In the genomic region with DNA sequence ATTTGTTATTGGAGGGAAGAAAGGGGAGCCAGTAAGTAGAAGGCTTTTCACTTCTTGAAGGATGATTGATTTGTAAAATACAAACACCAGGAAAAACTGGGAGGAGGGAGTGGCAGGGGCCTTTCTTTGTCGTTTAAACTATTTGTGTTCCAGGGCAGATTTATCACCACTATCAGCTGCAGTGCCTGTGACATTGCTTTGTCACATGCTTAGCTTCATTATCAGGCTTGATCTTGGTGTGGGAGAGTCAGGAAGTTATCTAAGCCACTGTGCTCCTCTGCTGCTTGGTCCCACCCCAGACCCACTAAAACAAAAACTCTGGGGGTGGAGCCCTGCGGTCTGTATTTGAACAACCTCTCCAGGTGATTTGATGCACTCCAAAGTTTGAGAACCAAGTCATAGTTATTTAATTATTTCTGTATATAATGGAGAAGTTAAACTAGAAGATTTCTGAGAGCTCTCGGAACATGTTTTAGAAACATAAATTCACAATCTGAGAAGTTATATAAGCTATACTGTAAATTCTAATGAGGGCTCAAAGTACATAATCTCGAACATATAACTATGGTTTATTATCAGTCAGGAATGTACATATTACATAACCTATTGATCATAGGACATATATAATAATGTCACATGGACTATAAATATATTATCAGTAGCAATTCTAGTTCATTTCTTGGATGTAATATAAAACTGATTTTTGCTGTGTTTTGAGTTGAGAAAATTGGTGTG, we compare ENCODE assay signal across 1 cellular context.
TF ChIP-seq lines count a peak whose summit lies in the region.

No MANE protein-coding gene starts in this region.

TF ChIP-seq in K562, 482 proteins besides CTCF, POLR2A, EP300 and RAD21 (continued from another document and continues in another):
- TF ChIP-seq, protein P1, sequence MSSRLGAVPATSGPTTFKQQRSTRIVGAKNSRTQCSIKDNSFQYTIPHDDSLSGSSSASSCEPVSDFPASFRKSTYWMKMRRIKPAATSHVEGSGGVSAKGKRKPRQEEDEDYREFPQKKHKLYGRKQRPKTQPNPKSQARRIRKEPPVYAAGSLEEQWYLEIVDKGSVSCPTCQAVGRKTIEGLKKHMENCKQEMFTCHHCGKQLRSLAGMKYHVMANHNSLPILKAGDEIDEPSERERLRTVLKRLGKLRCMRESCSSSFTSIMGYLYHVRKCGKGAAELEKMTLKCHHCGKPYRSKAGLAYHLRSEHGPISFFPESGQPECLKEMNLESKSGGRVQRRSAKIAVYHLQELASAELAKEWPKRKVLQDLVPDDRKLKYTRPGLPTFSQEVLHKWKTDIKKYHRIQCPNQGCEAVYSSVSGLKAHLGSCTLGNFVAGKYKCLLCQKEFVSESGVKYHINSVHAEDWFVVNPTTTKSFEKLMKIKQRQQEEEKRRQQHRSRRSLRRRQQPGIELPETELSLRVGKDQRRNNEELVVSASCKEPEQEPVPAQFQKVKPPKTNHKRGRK (tag; IDR thresholded peaks at IDR 0.05), result no peak
- TF ChIP-seq MED1 (CRISPR knock-in tag; IDR thresholded peaks at IDR 0.05; ENCODE audit: borderline replicate concordance), result no peak
- TF ChIP-seq, protein P2, sequence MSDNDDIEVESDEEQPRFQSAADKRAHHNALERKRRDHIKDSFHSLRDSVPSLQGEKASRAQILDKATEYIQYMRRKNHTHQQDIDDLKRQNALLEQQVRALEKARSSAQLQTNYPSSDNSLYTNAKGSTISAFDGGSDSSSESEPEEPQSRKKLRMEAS (CRISPR knock-in tag; IDR thresholded peaks at IDR 0.05), result no peak
- TF ChIP-seq PRMT5 (CRISPR knock-in tag; IDR thresholded peaks at IDR 0.05), result no peak
- peak; percentile 66; the same call in 1 of the 2 replicates for TF ChIP-seq TOE1 (IDR thresholded peaks at IDR 0.05; ENCODE audit: borderline replicate concordance)
- TF ChIP-seq TOE1 (CRISPR knock-in tag; IDR thresholded peaks at IDR 0.05; ENCODE audit: borderline replicate concordance, low read depth), result no peak
- no peak for TF ChIP-seq NFIC (IDR thresholded peaks at IDR 0.05)
- no peak for TF ChIP-seq CHD1 (IDR thresholded peaks at IDR 0.05; ENCODE audit: low read length)
- peak; percentile 62 for TF ChIP-seq FOXJ2 (tag; IDR thresholded peaks at IDR 0.05)
- no peak for TF ChIP-seq SMARCB1 (IDR thresholded peaks at IDR 0.05; ENCODE audit: insufficient read length, low read depth)
- no peak for TF ChIP-seq ZNF41 (CRISPR knock-in tag; conservative IDR thresholded peaks at IDR 0.05)
- TF ChIP-seq, protein P3, sequence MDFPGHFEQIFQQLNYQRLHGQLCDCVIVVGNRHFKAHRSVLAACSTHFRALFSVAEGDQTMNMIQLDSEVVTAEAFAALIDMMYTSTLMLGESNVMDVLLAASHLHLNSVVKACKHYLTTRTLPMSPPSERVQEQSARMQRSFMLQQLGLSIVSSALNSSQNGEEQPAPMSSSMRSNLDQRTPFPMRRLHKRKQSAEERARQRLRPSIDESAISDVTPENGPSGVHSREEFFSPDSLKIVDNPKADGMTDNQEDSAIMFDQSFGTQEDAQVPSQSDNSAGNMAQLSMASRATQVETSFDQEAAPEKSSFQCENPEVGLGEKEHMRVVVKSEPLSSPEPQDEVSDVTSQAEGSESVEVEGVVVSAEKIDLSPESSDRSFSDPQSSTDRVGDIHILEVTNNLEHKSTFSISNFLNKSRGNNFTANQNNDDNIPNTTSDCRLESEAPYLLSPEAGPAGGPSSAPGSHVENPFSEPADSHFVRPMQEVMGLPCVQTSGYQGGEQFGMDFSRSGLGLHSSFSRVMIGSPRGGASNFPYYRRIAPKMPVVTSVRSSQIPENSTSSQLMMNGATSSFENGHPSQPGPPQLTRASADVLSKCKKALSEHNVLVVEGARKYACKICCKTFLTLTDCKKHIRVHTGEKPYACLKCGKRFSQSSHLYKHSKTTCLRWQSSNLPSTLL (IDR thresholded peaks at IDR 0.05), result no peak
- peak; percentile 47; the same call in 1 of the 2 replicates for TF ChIP-seq ADNP (tag; IDR thresholded peaks at IDR 0.05)
- TF ChIP-seq HMGN3 (IDR thresholded peaks at IDR 0.05; ENCODE audit: borderline replicate concordance, extremely low read depth, insufficient read length, low read depth, low read length), result no peak
- TF ChIP-seq DPF2 (IDR thresholded peaks at IDR 0.05), result peak; percentile 88
- TF ChIP-seq NR4A1 (CRISPR knock-in tag; IDR thresholded peaks at IDR 0.05), result no peak
- no peak for TF ChIP-seq NR4A1 (tag; IDR thresholded peaks at IDR 0.05)
- no peak for TF ChIP-seq ZNF764 (CRISPR knock-in tag; IDR thresholded peaks at IDR 0.05; ENCODE audit: low read depth)
- TF ChIP-seq SMAD3 (CRISPR knock-in tag; conservative IDR thresholded peaks at IDR 0.05), result 0 out of 2 replicates have a peak, but pooled peaks have one; percentile 47
- TF ChIP-seq SIRT6 (IDR thresholded peaks at IDR 0.05; ENCODE audit: low read depth, low read length), result no peak
- TF ChIP-seq TGIF2 (CRISPR knock-in tag; IDR thresholded peaks at IDR 0.05), result no peak
- TF ChIP-seq DNMT1 (IDR thresholded peaks at IDR 0.05), result no peak
- TF ChIP-seq, protein P4, sequence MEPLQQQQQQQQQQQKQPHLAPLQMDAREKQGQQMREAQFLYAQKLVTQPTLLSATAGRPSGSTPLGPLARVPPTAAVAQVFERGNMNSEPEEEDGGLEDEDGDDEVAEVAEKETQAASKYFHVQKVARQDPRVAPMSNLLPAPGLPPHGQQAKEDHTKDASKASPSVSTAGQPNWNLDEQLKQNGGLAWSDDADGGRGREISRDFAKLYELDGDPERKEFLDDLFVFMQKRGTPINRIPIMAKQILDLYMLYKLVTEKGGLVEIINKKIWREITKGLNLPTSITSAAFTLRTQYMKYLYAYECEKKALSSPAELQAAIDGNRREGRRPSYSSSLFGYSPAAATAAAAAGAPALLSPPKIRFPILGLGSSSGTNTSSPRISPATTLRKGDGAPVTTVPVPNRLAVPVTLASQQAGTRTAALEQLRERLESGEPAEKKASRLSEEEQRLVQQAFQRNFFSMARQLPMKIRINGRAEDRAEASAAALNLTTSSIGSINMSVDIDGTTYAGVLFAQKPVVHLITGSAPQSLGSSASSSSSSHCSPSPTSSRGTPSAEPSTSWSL (CRISPR knock-in tag; IDR thresholded peaks at IDR 0.05; ENCODE audit: borderline replicate concordance), result no peak
- no peak for TF ChIP-seq ZFP30 (CRISPR knock-in tag; IDR thresholded peaks at IDR 0.05; ENCODE audit: borderline replicate concordance)
- no peak for TF ChIP-seq PTBP1 (IDR thresholded peaks at IDR 0.05; ENCODE audit: low read depth, low read length)
- TF ChIP-seq WHSC1 (IDR thresholded peaks at IDR 0.05; ENCODE audit: low read length), result no peak
- TF ChIP-seq, protein P5, sequence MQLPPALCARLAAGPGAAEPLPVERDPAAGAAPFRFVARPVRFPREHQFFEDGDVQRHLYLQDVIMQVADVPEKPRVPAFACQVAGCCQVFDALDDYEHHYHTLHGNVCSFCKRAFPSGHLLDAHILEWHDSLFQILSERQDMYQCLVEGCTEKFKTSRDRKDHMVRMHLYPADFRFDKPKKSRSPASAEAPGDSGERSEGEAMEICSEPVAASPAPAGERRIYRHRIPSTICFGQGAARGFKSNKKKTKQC (CRISPR knock-in tag; IDR thresholded peaks at IDR 0.05), result no peak
- TF ChIP-seq, protein P6, sequence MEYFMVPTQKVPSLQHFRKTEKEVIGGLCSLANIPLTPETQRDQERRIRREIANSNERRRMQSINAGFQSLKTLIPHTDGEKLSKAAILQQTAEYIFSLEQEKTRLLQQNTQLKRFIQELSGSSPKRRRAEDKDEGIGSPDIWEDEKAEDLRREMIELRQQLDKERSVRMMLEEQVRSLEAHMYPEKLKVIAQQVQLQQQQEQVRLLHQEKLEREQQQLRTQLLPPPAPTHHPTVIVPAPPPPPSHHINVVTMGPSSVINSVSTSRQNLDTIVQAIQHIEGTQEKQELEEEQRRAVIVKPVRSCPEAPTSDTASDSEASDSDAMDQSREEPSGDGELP (CRISPR knock-in tag; IDR thresholded peaks at IDR 0.05; ENCODE audit: borderline replicate concordance), result peak; percentile 68
- no peak for TF ChIP-seq ILF3 (IDR thresholded peaks at IDR 0.05; ENCODE audit: borderline replicate concordance)
- no peak for TF ChIP-seq TAF15 (IDR thresholded peaks at IDR 0.05; ENCODE audit: low read depth, low read length)
- TF ChIP-seq NCOR1 (IDR thresholded peaks at IDR 0.05), result peak; percentile 48
- TF ChIP-seq, protein P7, sequence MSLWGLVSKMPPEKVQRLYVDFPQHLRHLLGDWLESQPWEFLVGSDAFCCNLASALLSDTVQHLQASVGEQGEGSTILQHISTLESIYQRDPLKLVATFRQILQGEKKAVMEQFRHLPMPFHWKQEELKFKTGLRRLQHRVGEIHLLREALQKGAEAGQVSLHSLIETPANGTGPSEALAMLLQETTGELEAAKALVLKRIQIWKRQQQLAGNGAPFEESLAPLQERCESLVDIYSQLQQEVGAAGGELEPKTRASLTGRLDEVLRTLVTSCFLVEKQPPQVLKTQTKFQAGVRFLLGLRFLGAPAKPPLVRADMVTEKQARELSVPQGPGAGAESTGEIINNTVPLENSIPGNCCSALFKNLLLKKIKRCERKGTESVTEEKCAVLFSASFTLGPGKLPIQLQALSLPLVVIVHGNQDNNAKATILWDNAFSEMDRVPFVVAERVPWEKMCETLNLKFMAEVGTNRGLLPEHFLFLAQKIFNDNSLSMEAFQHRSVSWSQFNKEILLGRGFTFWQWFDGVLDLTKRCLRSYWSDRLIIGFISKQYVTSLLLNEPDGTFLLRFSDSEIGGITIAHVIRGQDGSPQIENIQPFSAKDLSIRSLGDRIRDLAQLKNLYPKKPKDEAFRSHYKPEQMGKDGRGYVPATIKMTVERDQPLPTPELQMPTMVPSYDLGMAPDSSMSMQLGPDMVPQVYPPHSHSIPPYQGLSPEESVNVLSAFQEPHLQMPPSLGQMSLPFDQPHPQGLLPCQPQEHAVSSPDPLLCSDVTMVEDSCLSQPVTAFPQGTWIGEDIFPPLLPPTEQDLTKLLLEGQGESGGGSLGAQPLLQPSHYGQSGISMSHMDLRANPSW (CRISPR knock-in tag; IDR thresholded peaks at IDR 0.05), result no peak
- TF ChIP-seq ZC3H11A (IDR thresholded peaks at IDR 0.05; ENCODE audit: low read depth, low read length), result no peak
- TF ChIP-seq GTF2E2 (tag; IDR thresholded peaks at IDR 0.05), result 0 out of 2 replicates have a peak, but pooled peaks have one; percentile 22
- no peak for TF ChIP-seq HNRNPLL (IDR thresholded peaks at IDR 0.05; ENCODE audit: low read depth, low read length, poor library complexity, severe bottlenecking)
- TF ChIP-seq NCOA1 (IDR thresholded peaks at IDR 0.05; ENCODE audit: low read depth), result no peak
- TF ChIP-seq ASH1L (IDR thresholded peaks at IDR 0.05; ENCODE audit: borderline replicate concordance, low read depth, partially characterized antibody), result no peak
- TF ChIP-seq, protein P8, sequence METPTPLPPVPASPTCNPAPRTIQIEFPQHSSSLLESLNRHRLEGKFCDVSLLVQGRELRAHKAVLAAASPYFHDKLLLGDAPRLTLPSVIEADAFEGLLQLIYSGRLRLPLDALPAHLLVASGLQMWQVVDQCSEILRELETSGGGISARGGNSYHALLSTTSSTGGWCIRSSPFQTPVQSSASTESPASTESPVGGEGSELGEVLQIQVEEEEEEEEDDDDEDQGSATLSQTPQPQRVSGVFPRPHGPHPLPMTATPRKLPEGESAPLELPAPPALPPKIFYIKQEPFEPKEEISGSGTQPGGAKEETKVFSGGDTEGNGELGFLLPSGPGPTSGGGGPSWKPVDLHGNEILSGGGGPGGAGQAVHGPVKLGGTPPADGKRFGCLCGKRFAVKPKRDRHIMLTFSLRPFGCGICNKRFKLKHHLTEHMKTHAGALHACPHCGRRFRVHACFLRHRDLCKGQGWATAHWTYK (CRISPR knock-in tag; IDR thresholded peaks at IDR 0.05), result 0 out of 2 replicates have a peak, but pooled peaks have one; percentile 61
- TF ChIP-seq SMARCE1 (IDR thresholded peaks at IDR 0.05), result peak; percentile 86
- no peak for TF ChIP-seq PYGO2 (tag; IDR thresholded peaks at IDR 0.05)
- no peak for TF ChIP-seq RFX1 (IDR thresholded peaks at IDR 0.05)
- TF ChIP-seq MTA1 (IDR thresholded peaks at IDR 0.05; ENCODE audit: borderline replicate concordance), result peak; percentile 64; the same call in 1 of the 2 replicates
- no peak for TF ChIP-seq NRF1 (conservative IDR thresholded peaks at IDR 0.05 in 1 of 2, IDR thresholded peaks at IDR 0.05 in 1 of 2)
- peak; percentile 83 for TF ChIP-seq HDAC2 (IDR thresholded peaks at IDR 0.05)
- TF ChIP-seq NUFIP1 (IDR thresholded peaks at IDR 0.05; ENCODE audit: partially characterized antibody), result no peak
- no peak for TF ChIP-seq SAP30 (IDR thresholded peaks at IDR 0.05; ENCODE audit: borderline replicate concordance, insufficient read depth, low read depth, low read length, poor library complexity, severe bottlenecking)
- TF ChIP-seq NFYB (IDR thresholded peaks at IDR 0.05; ENCODE audit: extremely low read depth, insufficient read length), result no peak
- TF ChIP-seq, protein P9, sequence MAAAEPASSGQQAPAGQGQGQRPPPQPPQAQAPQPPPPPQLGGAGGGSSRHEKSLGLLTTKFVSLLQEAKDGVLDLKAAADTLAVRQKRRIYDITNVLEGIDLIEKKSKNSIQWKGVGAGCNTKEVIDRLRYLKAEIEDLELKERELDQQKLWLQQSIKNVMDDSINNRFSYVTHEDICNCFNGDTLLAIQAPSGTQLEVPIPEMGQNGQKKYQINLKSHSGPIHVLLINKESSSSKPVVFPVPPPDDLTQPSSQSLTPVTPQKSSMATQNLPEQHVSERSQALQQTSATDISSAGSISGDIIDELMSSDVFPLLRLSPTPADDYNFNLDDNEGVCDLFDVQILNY (CRISPR knock-in tag; IDR thresholded peaks at IDR 0.05), result no peak
- TF ChIP-seq ZNF766 (CRISPR knock-in tag; conservative IDR thresholded peaks at IDR 0.05), result no peak
- TF ChIP-seq, protein P10, sequence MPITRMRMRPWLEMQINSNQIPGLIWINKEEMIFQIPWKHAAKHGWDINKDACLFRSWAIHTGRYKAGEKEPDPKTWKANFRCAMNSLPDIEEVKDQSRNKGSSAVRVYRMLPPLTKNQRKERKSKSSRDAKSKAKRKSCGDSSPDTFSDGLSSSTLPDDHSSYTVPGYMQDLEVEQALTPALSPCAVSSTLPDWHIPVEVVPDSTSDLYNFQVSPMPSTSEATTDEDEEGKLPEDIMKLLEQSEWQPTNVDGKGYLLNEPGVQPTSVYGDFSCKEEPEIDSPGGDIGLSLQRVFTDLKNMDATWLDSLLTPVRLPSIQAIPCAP (CRISPR knock-in tag; IDR thresholded peaks at IDR 0.05; ENCODE audit: borderline replicate concordance), result no peak
- TF ChIP-seq, protein P11, sequence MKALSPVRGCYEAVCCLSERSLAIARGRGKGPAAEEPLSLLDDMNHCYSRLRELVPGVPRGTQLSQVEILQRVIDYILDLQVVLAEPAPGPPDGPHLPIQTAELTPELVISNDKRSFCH (CRISPR knock-in tag; IDR thresholded peaks at IDR 0.05), result no peak
- TF ChIP-seq, protein P11 (tag; IDR thresholded peaks at IDR 0.05), result no peak
- peak; percentile 25; the same call in 1 of the 2 replicates for TF ChIP-seq ZBTB7A (IDR thresholded peaks at IDR 0.05; ENCODE audit: borderline replicate concordance, control insufficient read depth, low read depth, low read length)
- TF ChIP-seq RHOXF2B (CRISPR knock-in tag; conservative IDR thresholded peaks at IDR 0.05), result no peak
